ENCODE assay signal across 17 cellular contexts in genomic region chr11:69278091-69278867, GRCh38. TPM values are rescaled to one million over a fixed set of nuclear protein-coding genes. Genes with fewer than 3 reads are reported as not detected.
DNase-seq lines count a peak whose midpoint lies in the region; ATAC-seq and TF ChIP-seq lines count a peak whose summit lies in the region.
"Had no signal": no experiment of that assay in that cellular context is flagged by ENCODE, and none has a peak within 500 bp of the region (broad histone marks: within the 10 kb centered on the region; RNA-seq: fewer than 3 reads in every experiment).

No MANE protein-coding gene starts in this region.

- no peak overlapping the region for H2AFZ ChIP-seq in mammary epithelial cell (ENCODE audit: low read depth, low read length)

- no peak overlapping the region for H3K27ac ChIP-seq in mammary epithelial cell (ENCODE audit: insufficient read depth, low read depth, low read length)
- no peak overlapping the region for H3K27ac ChIP-seq in brain microvascular endothelial cell
- H3K27ac ChIP-seq in lower lobe of right lung, result no peak overlapping the region
- H3K27ac ChIP-seq in transverse colon, result peak overlapping the region; percentile 56 to 75 (median 71)
- H3K27ac ChIP-seq: dorsolateral prefrontal cortex had no signal

- ATAC-seq in lower lobe of right lung (peak; percentile 61 to 71), GM21390 (IDR thresholded peaks at IDR 0.05; ENCODE audit: unreplicated experiment) (no peak)

- no peaks in the 10 kb centered on the region for H3K27me3 Mint-ChIP-seq in MCF 10A (ENCODE audit: insufficient read depth, unreplicated experiment)

- H3K4me2 ChIP-seq in mammary epithelial cell (ENCODE audit: insufficient read depth, low read depth, low read length), result no peak overlapping the region

- no peaks in the 10 kb centered on the region for H3K9me3 Mint-ChIP-seq in MCF 10A (ENCODE audit: unreplicated experiment)

- DNase-seq in MCF 10A (ENCODE audit: unreplicated experiment), result peak; percentile 54
- no peak for DNase-seq in mammary epithelial cell
- peak; percentile 20 for DNase-seq in brain microvascular endothelial cell
- peak; percentile 85 for DNase-seq in lower lobe of right lung
- peak; percentile 85 for DNase-seq in transverse colon
- DNase-seq in putamen (ENCODE audit: low spot score), result no peak
- DNase-seq in posterior vena cava (ENCODE audit: low spot score), result no peak
- DNase-seq: activated effector memory CD4-positive, alpha-beta T cell treated with Interleukin-2 at 50 U/mL for 16 hours; aorta; CD4-positive, alpha-beta memory T cell; dorsolateral prefrontal cortex; hippocampal formation; KG1; NCI-H146 had no signal

- H3K9me3 ChIP-seq in mammary epithelial cell (replicated peaks; ENCODE audit: insufficient read depth, low read length) (peaks cover 3% of the 10 kb centered on the region), lower lobe of right lung (no peaks in the 10 kb centered on the region), transverse colon (no peaks in the 10 kb centered on the region)

- WGBS in mammary epithelial cell (ENCODE audit: low coverage, missing lambda C conversion rate), result 90% methylated on average over 9 of the region's 12 CpGs
- WGBS in transverse colon (ENCODE audit: low coverage in 1 of 2), 2 donors, result 62% methylated on average over 12 of the region's 12 CpGs; no CpG with 5 or more reads in 1 of the 2 donors

- H3K9ac ChIP-seq in mammary epithelial cell (ENCODE audit: insufficient read depth, low read length), result no peak overlapping the region

- no peaks in the 10 kb centered on the region for H3K36me3 ChIP-seq in mammary epithelial cell (ENCODE audit: insufficient read depth, low read length)
- H3K36me3 ChIP-seq in brain microvascular endothelial cell (replicated peaks), result no peaks in the 10 kb centered on the region
- no peaks in the 10 kb centered on the region for H3K36me3 ChIP-seq in lower lobe of right lung
- H3K36me3 ChIP-seq in transverse colon, result no peaks in the 10 kb centered on the region

- no peak for TF ChIP-seq CTCF in MCF 10A (IDR thresholded peaks at IDR 0.05; ENCODE audit: unreplicated experiment)
- TF ChIP-seq CTCF in mammary epithelial cell (conservative IDR thresholded peaks at IDR 0.05 in 1 of 2, IDR thresholded peaks at IDR 0.05 in 1 of 2; ENCODE audit: extremely low read depth in 1 of 2, insufficient read depth in 1 of 2, low read depth in 1 of 2, low read length in 2 of 2), result no peak
- no peak for TF ChIP-seq CTCF in brain microvascular endothelial cell (IDR thresholded peaks at IDR 0.05; ENCODE audit: low read depth, low read length, missing control alignments)
- no peak for TF ChIP-seq CTCF in lower lobe of right lung (IDR thresholded peaks at IDR 0.05)
- TF ChIP-seq CTCF in transverse colon (IDR thresholded peaks at IDR 0.05), result peak in 1 of 5 experiments; percentile 22

- no peaks in the 10 kb centered on the region for H3K79me2 ChIP-seq in mammary epithelial cell (ENCODE audit: insufficient read depth, low read length)

- no peak for TF ChIP-seq POLR2A in transverse colon (IDR thresholded peaks at IDR 0.05)

- BruUV-seq in MCF 10A (replicated peaks; lab: Mats Ljungman, UMichigan), result no TSS peak
- no TSS peak for BruUV-seq in mammary epithelial cell (replicated peaks; lab: Mats Ljungman, UMichigan)

- peak; percentile 41 for TF ChIP-seq EP300 in transverse colon (IDR thresholded peaks at IDR 0.05; ENCODE audit: low read depth)

- CTCF ChIA-PET in MCF 10A (lab: Yijun Ruan, JAX), result no interaction called here
- CTCF ChIA-PET in mammary epithelial cell (lab: Charles Lee; ENCODE audit: low non-redundant PET), result no interaction called here

- no peaks in the 10 kb centered on the region for H4K20me1 ChIP-seq in mammary epithelial cell (ENCODE audit: insufficient read depth, low read length)

- H3K36me3 Mint-ChIP-seq in MCF 10A (ENCODE audit: insufficient read depth, unreplicated experiment), result no peaks in the 10 kb centered on the region
- H3K36me3 Mint-ChIP-seq: CD4-positive, alpha-beta memory T cell had no signal

- POLR2A ChIA-PET in MCF 10A (lab: Yijun Ruan, JAX), result interaction anchor here (0.7 to 0.9 kb wide), 3 partner anchors 20 to 155 kb away, joined by 3 to 4 read pairs (median 3); no protein-coding TSS in a partner anchor

- in situ Hi-C loops in mammary epithelial cell (cut with MboI; ENCODE audit: low sequenced_read_pairs in 2 of 2) (no loop called here), brain microvascular endothelial cell (cut with HindIII; ENCODE audit: low pct_ligation_motif_present, low sequenced_read_pairs) (no loop called here), transverse colon (cut with MboI; ENCODE audit: low pct_ligation_motif_present in 1 of 4, low pct_unique_long_range_greater_than_20kb in 1 of 4, low sequenced_read_pairs in 3 of 4) (no loop called here)

- no peak overlapping the region for H3K4me3 Mint-ChIP-seq in MCF 10A (ENCODE audit: unreplicated experiment)
- H3K4me3 Mint-ChIP-seq: CD4-positive, alpha-beta memory T cell had no signal

- no peak overlapping the region for H3K27ac Mint-ChIP-seq in MCF 10A (ENCODE audit: low read depth, unreplicated experiment)
- H3K27ac Mint-ChIP-seq: CD4-positive, alpha-beta memory T cell had no signal

- H3K27me3 ChIP-seq in mammary epithelial cell (ENCODE audit: insufficient read depth, low read length) (no peaks in the 10 kb centered on the region), brain microvascular endothelial cell (replicated peaks) (no peaks in the 10 kb centered on the region), lower lobe of right lung (ENCODE audit: low read depth) (no peaks in the 10 kb centered on the region), transverse colon (no peaks in the 10 kb centered on the region)

- intact Hi-C loops in MCF 10A (cut with micrococcal nuclease), result no loop called here
- intact Hi-C loops in mammary epithelial cell (cut with micrococcal nuclease), result no loop called here
- intact Hi-C loops in lower lobe of right lung (cut with DNase I), result no loop called here
- intact Hi-C loops in transverse colon (cut with DNase I; ENCODE audit: low total_unique reads), result no loop called here
- intact Hi-C loops in posterior vena cava (cut with DNase I), result no loop called here

- H3K4me3 ChIP-seq in mammary epithelial cell (replicated peaks in 1 of 3; ENCODE audit: insufficient read depth in 1 of 3, low read depth in 2 of 3, low read length in 3 of 3) (no peak overlapping the region), brain microvascular endothelial cell (ENCODE audit: low read depth, low read length) (no peak overlapping the region), lower lobe of right lung (no peak overlapping the region), transverse colon (no peak overlapping the region)
- H3K4me3 ChIP-seq: dorsolateral prefrontal cortex had no signal

- peaks cover 18% of the 10 kb centered on the region for H3K4me1 Mint-ChIP-seq in MCF 10A (ENCODE audit: insufficient read depth, unreplicated experiment)

- H3K4me1 ChIP-seq in mammary epithelial cell (ENCODE audit: insufficient read depth, low read length) (peaks cover 37% of the 10 kb centered on the region), lower lobe of right lung (peaks cover 31% of the 10 kb centered on the region), transverse colon (peaks cover 10 to 32% (median 16%) of the 10 kb centered on the region in 4 donors)

- dilution Hi-C loops in mammary epithelial cell (cut with HindIII; ENCODE audit: low sequenced_read_pairs), result loop anchor here (25.0 kb wide), 1 partner anchor 166 kb away; no protein-coding TSS in a partner anchor

RNA-seq across cellular contexts. Expression of gene MYEOV, which starts 15.7 kb away (rescaled TPM):
- total RNA-seq in MCF 10A (2022), result 0.49 TPM in 1 of 2 replicates, not detected in the other
- total RNA-seq in mammary epithelial cell, result under 1 TPM; 0.67 to 0.75 TPM
- polyA plus RNA-seq in mammary epithelial cell, result 0.59 TPM
- polyA minus RNA-seq in mammary epithelial cell, result 2.2 TPM
- 1.2 TPM for total RNA-seq in lower lobe of right lung
- 1 to 10 TPM in 1 of 4 donors, under 1 TPM in 1, not detected in 2; 0.55 to 1.1 TPM for total RNA-seq in transverse colon
- under 1 TPM; 0.46 to 0.57 TPM for total RNA-seq in posterior vena cava
- total RNA-seq: CD4-positive, alpha-beta memory T cell; lung microvascular endothelial cell; skeletal muscle tissue had no signal
- polyA plus RNA-seq: aorta; CD4-positive, alpha-beta memory T cell had no signal

Comparison
In these comparisons a context has a peak if more than half of its experiments do, and no peak if none do; other contexts are left out.
1. DNase-seq: peak in MCF 10A (single experiment), brain microvascular endothelial cell (single experiment), lower lobe of right lung (single experiment) and transverse colon (single experiment); none in mammary epithelial cell (single experiment), putamen (single experiment) and posterior vena cava (single experiment).
2. H3K27ac ChIP-seq: peak in transverse colon (4 of 4); none in mammary epithelial cell (single experiment), brain microvascular endothelial cell (single experiment) and lower lobe of right lung (single experiment).